In genomic region chr3:50616003-50616769, GRCh38 we compare ENCODE assay signal across 8 cellular contexts. TPM values are rescaled to one million over a fixed set of nuclear protein-coding genes. Genes with fewer than 3 reads are reported as not detected.
DNase-seq lines count a peak whose midpoint lies in the region; ATAC-seq, FAIRE-seq and TF ChIP-seq lines count a peak whose summit lies in the region.

No MANE protein-coding gene starts in this region.

- H3K4me3 ChIP-seq in coronary artery, result peak overlapping the region; percentile 88

- peak overlapping the region; percentile 89 for H3K27ac Mint-ChIP-seq in activated CD4-positive, alpha-beta T cell treated with anti-CD3 and anti-CD28 coated beads, Interleukin-2, amount 10 ng/mL, durations not matched to agents 24 days and 14 days

- ATAC-seq in HG03378 (IDR thresholded peaks at IDR 0.05; ENCODE audit: unreplicated experiment) (peak; percentile 33), left colon (peak; percentile 49)

- H3K4me3 Mint-ChIP-seq in activated CD4-positive, alpha-beta T cell treated with anti-CD3 and anti-CD28 coated beads, Interleukin-2, amount 10 ng/mL, durations not matched to agents 24 days and 14 days, result peak overlapping the region; percentile 91

- no peaks in the 10 kb centered on the region for H3K9me3 Mint-ChIP-seq in activated CD4-positive, alpha-beta T cell treated with anti-CD3 and anti-CD28 coated beads, Interleukin-2, amount 10 ng/mL, durations not matched to agents 24 days and 14 days

- FAIRE-seq in GM18507 (lab: Jason Lieb, UNC), result peak; percentile 89

- peak; percentile 100 for TF ChIP-seq CTCF in 22Rv1 (IDR thresholded peaks at IDR 0.05)
- TF ChIP-seq CTCF in coronary artery (IDR thresholded peaks at IDR 0.05), result peak; percentile 99

- H3K27ac ChIP-seq in 22Rv1 (peak overlapping the region; percentile 75), coronary artery (peak overlapping the region; percentile 84 to 93)

- H3K27me3 Mint-ChIP-seq in activated CD4-positive, alpha-beta T cell treated with anti-CD3 and anti-CD28 coated beads, Interleukin-2, amount 10 ng/mL, durations not matched to agents 24 days and 14 days, result no peaks in the 10 kb centered on the region

- intact Hi-C loops in activated CD4-positive, alpha-beta T cell treated with anti-CD3 and anti-CD28 coated beads, Interleukin-2, amount 10 ng/mL, durations not matched to agents 24 days and 14 days (cut with micrococcal nuclease), result loop anchor here (1.0 to 10.0 kb wide), 7 partner anchors 8 to 1439 kb away; partner anchors contain the start of genes DOCK3 and DUSP7
- intact Hi-C loops in left colon (cut with DNase I, micrococcal nuclease), result loop anchor here in 1 of 2 donors (5.0 kb wide), 1 partner anchor 771 kb away; the partner anchor contains the start of gene MANF

- H3K4me1 Mint-ChIP-seq in activated CD4-positive, alpha-beta T cell treated with anti-CD3 and anti-CD28 coated beads, Interleukin-2, amount 10 ng/mL, durations not matched to agents 24 days and 14 days, result peaks cover 61% of the 10 kb centered on the region

- DNase-seq in GM18507 (ENCODE audit: extremely low spot score, insufficient read length, low read depth), result peak; percentile 65
- DNase-seq in NCI-H526 treated with DMSO at 0.1 percent for 48 hours (lab: John Stamatoyannopoulos, UW), result peak; percentile 69
- peak; percentile 95 for DNase-seq in activated CD4-positive, alpha-beta T cell treated with anti-CD3 and anti-CD28 coated beads, Interleukin-2, amount 10 ng/mL, durations not matched to agents 24 days and 14 days
- peak; percentile 92 for DNase-seq in coronary artery (ENCODE audit: low spot score)
- DNase-seq in left colon, result peak; percentile 87 to 90
- peak; percentile 79 to 85 for DNase-seq in stimulated activated CD4-positive, alpha-beta T cell treated with anti-CD3 and anti-CD28 coated beads, Interleukin-15, amount 100 ng/mL, for 48 hours (ENCODE audit: low read depth in 2 of 2)

- peaks cover 59% of the 10 kb centered on the region for H3K36me3 Mint-ChIP-seq in activated CD4-positive, alpha-beta T cell treated with anti-CD3 and anti-CD28 coated beads, Interleukin-2, amount 10 ng/mL, durations not matched to agents 24 days and 14 days (ENCODE audit: low read depth)

RNA-seq across cellular contexts. Expression of gene MAPKAPK3, which starts 0.8 kb away (rescaled TPM):
- total RNA-seq in activated CD4-positive, alpha-beta T cell treated with anti-CD3 and anti-CD28 coated beads, Interleukin-2, amount 10 ng/mL, durations not matched to agents 24 days and 14 days, result 199 and 207 TPM in 2 replicates
- 10 to 100 TPM; 31.7 to 33.6 TPM for total RNA-seq in left colon

RNA-seq across cellular contexts. Expression of gene CISH, which starts 4.6 kb away (rescaled TPM):
- 359 and 361 TPM in 2 replicates for total RNA-seq in activated CD4-positive, alpha-beta T cell treated with anti-CD3 and anti-CD28 coated beads, Interleukin-2, amount 10 ng/mL, durations not matched to agents 24 days and 14 days
- total RNA-seq in left colon, result 10 to 100 TPM; 14.4 to 19.9 TPM

RNA-seq across cellular contexts. Expression of gene HEMK1, which starts 46.9 kb away (rescaled TPM):
- total RNA-seq in activated CD4-positive, alpha-beta T cell treated with anti-CD3 and anti-CD28 coated beads, Interleukin-2, amount 10 ng/mL, durations not matched to agents 24 days and 14 days, result 62.9 and 66.0 TPM in 2 replicates
- 10 to 100 TPM; 21.9 to 24.8 TPM for total RNA-seq in left colon

RNA-seq across cellular contexts. Expression of gene C3orf18, which starts 48.6 kb away (rescaled TPM):
- 32.6 and 35.4 TPM in 2 replicates for total RNA-seq in activated CD4-positive, alpha-beta T cell treated with anti-CD3 and anti-CD28 coated beads, Interleukin-2, amount 10 ng/mL, durations not matched to agents 24 days and 14 days
- 1 to 10 TPM; 2.1 to 2.8 TPM for total RNA-seq in left colon

RNA-seq across cellular contexts. Expression of gene DOCK3, which starts 58.5 kb away (rescaled TPM):
- 1.7 and 1.8 TPM in 2 replicates for total RNA-seq in activated CD4-positive, alpha-beta T cell treated with anti-CD3 and anti-CD28 coated beads, Interleukin-2, amount 10 ng/mL, durations not matched to agents 24 days and 14 days
- under 1 TPM; 0.09 to 0.34 TPM for total RNA-seq in left colon

Comparison
In these comparisons a context has a peak if more than half of its experiments do, and no peak if none do; other contexts are left out.
1. Peak in every context shown above with its lines: DNase-seq, ATAC-seq, H3K4me3 ChIP-seq and H3K27ac ChIP-seq.
2. RNA of gene CISH, which starts 4.6 kb away (total RNA-seq): 359 to 361 TPM in activated CD4-positive, alpha-beta T cell treated with anti-CD3 and anti-CD28 coated beads, Interleukin-2, amount 10 ng/mL, durations not matched to agents 24 days and 14 days; 14.4 to 19.9 TPM in left colon; every median in the first group is over 10 times any median in the second.